In the genomic region with DNA sequence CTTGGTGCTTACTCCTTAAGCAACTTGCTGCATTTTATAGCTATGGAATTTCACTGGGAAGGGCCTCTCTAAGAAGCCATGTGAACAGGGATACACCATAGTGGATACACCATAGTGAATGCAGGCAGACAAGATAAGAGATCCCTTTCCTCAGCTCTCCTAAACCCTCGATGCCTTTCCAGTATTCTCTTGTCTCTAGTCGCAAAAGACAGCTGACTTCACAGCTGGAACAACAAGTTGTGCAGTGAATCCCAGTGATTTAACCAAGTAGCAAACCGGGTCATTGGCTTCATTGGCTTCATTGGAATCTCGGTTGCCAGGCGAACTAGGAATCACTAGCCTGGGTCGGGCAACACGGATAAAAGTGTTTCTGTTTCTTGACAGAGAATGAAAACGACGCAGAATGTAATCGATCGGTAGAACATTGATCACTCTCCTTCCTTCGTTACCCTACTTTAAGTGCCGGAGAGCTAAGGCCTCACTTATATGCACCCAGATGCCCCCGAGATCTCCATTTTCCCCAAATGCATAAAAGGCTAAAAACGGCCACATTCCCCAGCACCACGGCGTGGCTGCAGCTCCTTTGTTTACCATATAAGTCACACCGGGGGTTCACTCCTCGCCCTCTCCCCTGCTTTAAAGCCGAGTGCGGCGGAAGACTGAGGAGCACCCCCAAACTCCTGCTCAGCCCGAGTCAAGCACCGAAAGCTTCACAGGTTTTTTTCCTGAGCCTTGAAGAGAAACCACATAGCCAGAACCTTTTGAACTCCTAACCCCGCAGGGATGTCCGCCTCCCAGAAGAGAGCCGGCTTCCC, we compare ENCODE assay signal across 9 cellular contexts. TPM values are rescaled to one million over a fixed set of nuclear protein-coding genes. Genes with fewer than 3 reads are reported as not detected.
DNase-seq lines count a peak whose midpoint lies in the region; ATAC-seq and TF ChIP-seq lines count a peak whose summit lies in the region.
"Had no signal": no experiment of that assay in that cellular context is flagged by ENCODE, and none has a peak within 500 bp of the region (broad histone marks: within the 10 kb centered on the region; RNA-seq: fewer than 3 reads in every experiment).

No MANE protein-coding gene starts in this region.

- TF ChIP-seq EP300 in tibial nerve (IDR thresholded peaks at IDR 0.05), result no peak

- H3K36me3 Mint-ChIP-seq in memory B cell, result no peaks in the 10 kb centered on the region
- no peaks in the 10 kb centered on the region for H3K36me3 Mint-ChIP-seq in T-cell

- H3K27ac ChIP-seq in ectodermal cell (ENCODE audit: insufficient read depth, low read depth, low read length, poor library complexity, severe bottlenecking) (peak overlapping the region; percentile 47), tibial nerve (peak overlapping the region in 2 of 4 donors; percentile 12)

- CTCF ChIA-PET in T-cell (lab: Charles Lee), result interaction anchor here in 1 of 2 donors (0.6 kb wide), 2 partner anchors 266 to 510 kb away, joined by 3 read pairs; no protein-coding TSS in a partner anchor

- peaks cover 8% of the 10 kb centered on the region for H3K4me1 ChIP-seq in ectodermal cell (ENCODE audit: control insufficient read depth, insufficient read depth, low read length)
- peaks cover 0 to 22% (median 0%) of the 10 kb centered on the region in 4 donors for H3K4me1 ChIP-seq in tibial nerve

- H3K4me1 Mint-ChIP-seq in memory B cell (no peaks in the 10 kb centered on the region), T-cell (peaks cover 5 to 7% (median 7%) of the 10 kb centered on the region in 3 donors)

- DNase-seq in DMS53 (lab: John Stamatoyannopoulos, UW) (peak; percentile 29), DMS53 treated with DMSO at 0.1 percent for 48 hours (lab: John Stamatoyannopoulos, UW; ENCODE audit: unreplicated experiment) (no peak), memory B cell (ENCODE audit: low spot score in 2 of 2) (no peak), tibial nerve (ENCODE audit: low spot score in 2 of 2) (no peak), T-cell (no peak)
- no peak for DNase-seq in stimulated activated CD4-positive, alpha-beta T cell treated with anti-CD3 and anti-CD28 coated beads, Interleukin-2, amount 100 ng/mL, for 48 hours
- DNase-seq: dermis blood vessel endothelial cell had no signal

- H3K4me3 ChIP-seq in ectodermal cell (ENCODE audit: insufficient read depth, low read depth, low read length) (peak overlapping the region; percentile 62), tibial nerve (peak overlapping the region; percentile 24 to 54 (median 44))

- H3K27me3 ChIP-seq in ectodermal cell (ENCODE audit: control insufficient read depth, insufficient read depth, low read length, poor library complexity, severe bottlenecking) (no peaks in the 10 kb centered on the region), tibial nerve (peaks cover 0 to 14% of the 10 kb centered on the region in 2 donors)

- peaks cover 8% of the 10 kb centered on the region for H3K27me3 Mint-ChIP-seq in memory B cell
- peaks cover 22 to 24% of the 10 kb centered on the region in 2 donors for H3K27me3 Mint-ChIP-seq in T-cell

- TF ChIP-seq CTCF in tibial nerve (IDR thresholded peaks at IDR 0.05), result no peak

- H3K27ac Mint-ChIP-seq in memory B cell (no peak overlapping the region), T-cell (peak overlapping the region in 1 of 2 donors; percentile 15)

- ATAC-seq in memory B cell (ENCODE audit: low read depth) (no peak), T-cell (replicated peaks in 1 of 4) (no peak), GM21390 (IDR thresholded peaks at IDR 0.05; ENCODE audit: unreplicated experiment) (no peak)

- H3K4me3 Mint-ChIP-seq in memory B cell (peak overlapping the region; percentile 17), T-cell (peak overlapping the region in 1 of 3 donors; percentile 46)

- H3K36me3 ChIP-seq in ectodermal cell (ENCODE audit: control insufficient read depth, insufficient read depth, low read length) (no peaks in the 10 kb centered on the region), tibial nerve (no peaks in the 10 kb centered on the region)

- no peak for TF ChIP-seq POLR2A in tibial nerve (IDR thresholded peaks at IDR 0.05)

- H3K9me3 Mint-ChIP-seq in memory B cell (no peaks in the 10 kb centered on the region), T-cell (peaks cover 0 to 1% (median 0%) of the 10 kb centered on the region in 3 donors)

- H3K9me3 ChIP-seq in ectodermal cell (ENCODE audit: control insufficient read depth, low read length), result no peaks in the 10 kb centered on the region
- no peaks in the 10 kb centered on the region for H3K9me3 ChIP-seq in tibial nerve

- POLR2A ChIA-PET in T-cell (lab: Charles Lee), result no interaction called here

- WGBS in ectodermal cell, 2 experiments, result 2 to 3% methylated on average over 27 of the region's 27 CpGs
- WGBS in tibial nerve, 2 donors, result 4 to 7% methylated on average over 27 of the region's 27 CpGs

RNA-seq across cellular contexts. Expression of a gene that starts 0.7 kb away (rescaled TPM):
- polyA plus RNA-seq in ectodermal cell (2013, experiment 1 of 4), result 20.1 TPM
- polyA plus RNA-seq in ectodermal cell (2013, experiment 2 of 4), result 15.0 TPM
- polyA plus RNA-seq in ectodermal cell (2013, experiment 3 of 4), result 21.0 TPM
- 21.7 TPM for polyA plus RNA-seq in ectodermal cell (2013, experiment 4 of 4)
- total RNA-seq in tibial nerve (1 to 10 TPM in 2 of 4 donors, under 1 TPM in 1, not detected in 1; 0.60 to 1.2 (median 1.1) TPM), T-cell (not detected)
